Comparison of ENCODE assay signal across 16 cellular contexts in genomic region chr2:127577973-127578372, GRCh38. TPM values are rescaled to one million over a fixed set of nuclear protein-coding genes. Genes with fewer than 3 reads are reported as not detected.
DNase-seq lines count a peak whose midpoint lies in the region; ATAC-seq, FAIRE-seq and TF ChIP-seq lines count a peak whose summit lies in the region.
"Had no signal": no experiment of that assay in that cellular context is flagged by ENCODE, and none has a peak within 500 bp of the region (broad histone marks: within the 10 kb centered on the region; RNA-seq: fewer than 3 reads in every experiment).

No MANE protein-coding gene starts in this region.

- H3K4me1 ChIP-seq in right cardiac atrium (ENCODE audit: control insufficient read depth, insufficient read depth, low read length) = no peaks in the 10 kb centered on the region

- no peak overlapping the region for H3K27ac Mint-ChIP-seq in activated T-helper 2 cell treated with anti-CD3 and anti-CD28 coated beads, Interferon-gamma antibody, Interleukin-2, Interleukin-4, amounts not matched to agents 10 μg/mL and 5 μg/mL and 100 μg/mL, durations not matched to agents 14 hours and 24 hours and 36 hours
- H3K27ac Mint-ChIP-seq in type B pancreatic cell = no peak overlapping the region

- no peak overlapping the region for H3K4me3 Mint-ChIP-seq in activated T-helper 2 cell treated with anti-CD3 and anti-CD28 coated beads, Interferon-gamma antibody, Interleukin-2, Interleukin-4, amounts not matched to agents 10 μg/mL and 5 μg/mL and 100 μg/mL, durations not matched to agents 14 hours and 24 hours and 36 hours (ENCODE audit: low read depth)
- H3K4me3 Mint-ChIP-seq in type B pancreatic cell = no peak overlapping the region

- no peaks in the 10 kb centered on the region for H3K36me3 Mint-ChIP-seq in activated T-helper 2 cell treated with anti-CD3 and anti-CD28 coated beads, Interferon-gamma antibody, Interleukin-2, Interleukin-4, amounts not matched to agents 10 μg/mL and 5 μg/mL and 100 μg/mL, durations not matched to agents 14 hours and 24 hours and 36 hours (ENCODE audit: low read depth)
- H3K36me3 Mint-ChIP-seq in type B pancreatic cell = no peaks in the 10 kb centered on the region

- H3K27me3 ChIP-seq in right cardiac atrium (ENCODE audit: control insufficient read depth, insufficient read depth) = no peaks in the 10 kb centered on the region
- H3K27me3 ChIP-seq: suprapubic skin had no signal

- DNase-seq in left ventricle myocardium superior (peak; percentile 15), right cardiac atrium (no peak), type B pancreatic cell (ENCODE audit: extremely low spot score, unreplicated experiment) (peak; percentile 43), ecto neural progenitor cell (ENCODE audit: low spot score) (no peak), HTR-8/SVneo (ENCODE audit: insufficient read length, low spot score) (no peak), NCI-H510A (lab: John Stamatoyannopoulos, UW) (no peak)
- DNase-seq in activated T-helper 2 cell treated with anti-CD3 and anti-CD28 coated beads, Interferon-gamma antibody, Interleukin-2, Interleukin-4, amounts not matched to agents 10 μg/mL and 5 μg/mL and 100 μg/mL, durations not matched to agents 14 hours and 24 hours and 36 hours (ENCODE audit: low spot score) = peak; percentile 3
- DNase-seq: activated CD4-positive, alpha-beta T cell treated with anti-CD3 and anti-CD28 coated beads, Interleukin-2, amount 50 U/mL, for 1 hour; activated gamma-delta T cell treated with Interleukin-2 at 50 U/mL for 16 hours; GOT3; KG1; NCI-H524 treated with DMSO at 0.1 percent for 48 hours; T-helper 2 cell had no signal

- intact Hi-C loops in left ventricle myocardium superior (cut with micrococcal nuclease) (no loop called here), right cardiac atrium (cut with DNase I) (no loop called here)
- intact Hi-C loops in activated T-helper 2 cell treated with anti-CD3 and anti-CD28 coated beads, Interferon-gamma antibody, Interleukin-2, Interleukin-4, amounts not matched to agents 10 μg/mL and 5 μg/mL and 100 μg/mL, durations not matched to agents 14 hours and 24 hours and 36 hours (cut with micrococcal nuclease) = no loop called here

- WGBS in right cardiac atrium = 85% methylated on average over 11 of the region's 11 CpGs

- no peaks in the 10 kb centered on the region for H3K9me3 ChIP-seq in right cardiac atrium (ENCODE audit: control insufficient read depth, low read length)
- H3K9me3 ChIP-seq: suprapubic skin had no signal

- ATAC-seq in left ventricle myocardium superior (no peak), right cardiac atrium (no peak), GM21786 (IDR thresholded peaks at IDR 0.05; ENCODE audit: unreplicated experiment) (peak; percentile 63)

- no peak for FAIRE-seq in HTR-8/SVneo (lab: Jason Lieb, UNC)

- peaks cover 4% of the 10 kb centered on the region for H3K27me3 Mint-ChIP-seq in activated T-helper 2 cell treated with anti-CD3 and anti-CD28 coated beads, Interferon-gamma antibody, Interleukin-2, Interleukin-4, amounts not matched to agents 10 μg/mL and 5 μg/mL and 100 μg/mL, durations not matched to agents 14 hours and 24 hours and 36 hours (ENCODE audit: low read depth)
- H3K27me3 Mint-ChIP-seq in type B pancreatic cell = peaks cover 12% of the 10 kb centered on the region

- H3K27ac ChIP-seq in right cardiac atrium (ENCODE audit: low read length) = no peak overlapping the region
- H3K27ac ChIP-seq: suprapubic skin had no signal

- no peaks in the 10 kb centered on the region for H3K9me3 Mint-ChIP-seq in activated T-helper 2 cell treated with anti-CD3 and anti-CD28 coated beads, Interferon-gamma antibody, Interleukin-2, Interleukin-4, amounts not matched to agents 10 μg/mL and 5 μg/mL and 100 μg/mL, durations not matched to agents 14 hours and 24 hours and 36 hours
- H3K9me3 Mint-ChIP-seq in type B pancreatic cell = no peaks in the 10 kb centered on the region

- H3K4me3 ChIP-seq in right cardiac atrium (ENCODE audit: low read length) = no peak overlapping the region
- H3K4me3 ChIP-seq: smooth muscle cell, suprapubic skin had no signal

- no peak for TF ChIP-seq CTCF in type B pancreatic cell (conservative IDR thresholded peaks at IDR 0.05)

- peaks cover 7% of the 10 kb centered on the region for H3K4me1 Mint-ChIP-seq in activated T-helper 2 cell treated with anti-CD3 and anti-CD28 coated beads, Interferon-gamma antibody, Interleukin-2, Interleukin-4, amounts not matched to agents 10 μg/mL and 5 μg/mL and 100 μg/mL, durations not matched to agents 14 hours and 24 hours and 36 hours (ENCODE audit: low read depth)
- H3K4me1 Mint-ChIP-seq in type B pancreatic cell (ENCODE audit: unreplicated experiment) = no peaks in the 10 kb centered on the region

RNA-seq across cellular contexts. Expression of gene MYO7B, which starts 42.5 kb away (rescaled TPM):
- 0.42 TPM for total RNA-seq in left ventricle myocardium superior
- total RNA-seq in right cardiac atrium = under 1 TPM; 0.29 to 0.56 (median 0.38) TPM
- 0.81 TPM for polyA plus RNA-seq in right cardiac atrium
- 0.07 and 0.30 TPM in 2 replicates for total RNA-seq in activated T-helper 2 cell treated with anti-CD3 and anti-CD28 coated beads, Interferon-gamma antibody, Interleukin-2, Interleukin-4, amounts not matched to agents 10 μg/mL and 5 μg/mL and 100 μg/mL, durations not matched to agents 14 hours and 24 hours and 36 hours
- 1.7 and 5.0 TPM in 2 replicates for total RNA-seq in type B pancreatic cell (ENCODE audit: low replicate concordance)

RNA-seq across cellular contexts. Expression of gene IWS1, which starts 51.7 kb away (rescaled TPM):
- 58.1 TPM for total RNA-seq in left ventricle myocardium superior
- total RNA-seq in right cardiac atrium = 10 to 100 TPM; 51.5 to 57.6 (median 53.4) TPM
- polyA plus RNA-seq in right cardiac atrium = 64.4 TPM
- total RNA-seq in activated T-helper 2 cell treated with anti-CD3 and anti-CD28 coated beads, Interferon-gamma antibody, Interleukin-2, Interleukin-4, amounts not matched to agents 10 μg/mL and 5 μg/mL and 100 μg/mL, durations not matched to agents 14 hours and 24 hours and 36 hours = 54.7 and 58.1 TPM in 2 replicates
- total RNA-seq in type B pancreatic cell (ENCODE audit: low replicate concordance) = 45.3 and 46.1 TPM in 2 replicates

Comparison
In these comparisons a context has a peak if more than half of its experiments do, and no peak if none do; other contexts are left out.
1. DNase-seq: peak in left ventricle myocardium superior (single experiment), activated T-helper 2 cell treated with anti-CD3 and anti-CD28 coated beads, Interferon-gamma antibody, Interleukin-2, Interleukin-4, amounts not matched to agents 10 μg/mL and 5 μg/mL and 100 μg/mL, durations not matched to agents 14 hours and 24 hours and 36 hours (single experiment) and type B pancreatic cell (single experiment); none in right cardiac atrium (0 of 3), ecto neural progenitor cell (single experiment), HTR-8/SVneo (single experiment) and NCI-H510A (single experiment).